ENCODE assay signal across 15 cellular contexts in the genomic region with DNA sequence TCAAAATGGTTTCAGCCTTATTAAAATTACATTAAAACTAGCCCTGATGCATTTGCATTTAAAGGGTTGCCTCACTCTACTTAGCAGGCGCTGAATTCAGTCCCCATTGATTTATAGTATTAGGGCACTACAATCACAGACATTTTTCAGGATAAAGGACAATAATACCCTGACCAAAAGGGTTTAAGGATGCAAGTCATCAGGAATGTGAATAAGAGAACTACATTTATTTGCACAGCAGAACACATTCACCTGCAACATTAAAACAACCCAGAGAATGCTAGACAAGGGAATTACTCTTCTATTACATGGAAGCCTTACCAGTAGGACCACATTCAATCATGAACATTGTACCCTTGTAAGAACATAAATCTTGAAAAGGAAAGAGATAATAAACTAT.
"Had no signal": no experiment of that assay in that cellular context is flagged by ENCODE, and none has a peak within 500 bp of the region (broad histone marks: within the 10 kb centered on the region; RNA-seq: fewer than 3 reads in every experiment).

No MANE protein-coding gene starts in this region.

- H3K36me3 ChIP-seq: esophagus muscularis mucosa, gastrocnemius medialis, ovary, right atrium auricular region, sigmoid colon, thyroid gland had no signal

- H3K27me3 ChIP-seq: esophagus muscularis mucosa, gastrocnemius medialis, ovary, right atrium auricular region, sigmoid colon, thyroid gland had no signal

- H3K4me3 ChIP-seq: esophagus muscularis mucosa, gastrocnemius medialis, mucosa of descending colon, ovary, right atrium auricular region, sigmoid colon, thyroid gland had no signal

- H3K9me3 ChIP-seq: esophagus muscularis mucosa, gastrocnemius medialis, mucosa of descending colon, ovary, right atrium auricular region, sigmoid colon, thyroid gland had no signal

- ATAC-seq: effector memory CD8-positive, alpha-beta T cell; gastrocnemius medialis; left lobe of liver; mucosa of descending colon; naive thymus-derived CD8-positive, alpha-beta T cell had no signal

- H3K27ac ChIP-seq: epithelial cell of prostate, esophagus muscularis mucosa, gastrocnemius medialis, ovary, right atrium auricular region, sigmoid colon, thyroid gland had no signal

- DNase-seq: effector memory CD8-positive, alpha-beta T cell; gastrocnemius medialis; islet precursor cell; mucosa of descending colon; naive thymus-derived CD8-positive, alpha-beta T cell; ovary; sigmoid colon; small intestine; stimulated activated CD4-positive, alpha-beta T cell treated with anti-CD3 and anti-CD28 coated beads, Interleukin-2, amount 100 ng/mL, for 48 hours; stimulated activated naive CD4-positive, alpha-beta T cell treated with Interleukin-2 at 50 U/mL for 16 hours; thyroid gland had no signal
